Comparison of ENCODE assay signal across 9 cellular contexts in genomic region chr2:111049792-111050640, GRCh38.
A peak's percentile ranks its signal among the peaks of the same experiment; 100 is the strongest.
DNase-seq lines count a peak whose midpoint lies in the region; ATAC-seq and TF ChIP-seq lines count a peak whose summit lies in the region.
"Had no signal": no experiment of that assay in that cellular context is flagged by ENCODE, and none has a peak within 500 bp of the region (broad histone marks: within the 10 kb centered on the region; RNA-seq: fewer than 3 reads in every experiment).

No MANE protein-coding gene starts in this region.

- H3K27ac Mint-ChIP-seq in activated CD4-positive, alpha-beta T cell treated with anti-CD3 and anti-CD28 coated beads for 36 hours, result no peak overlapping the region
- H3K27ac Mint-ChIP-seq in nephron, result peak overlapping the region; percentile 45 to 79 (median 66)
- H3K27ac Mint-ChIP-seq: memory B cell had no signal

- H3K27me3 ChIP-seq in upper lobe of right lung (no peaks in the 10 kb centered on the region), prostate gland (replicated peaks; ENCODE audit: insufficient read depth) (no peaks in the 10 kb centered on the region)

- TF ChIP-seq CTCF in nephron (IDR thresholded peaks at IDR 0.05; ENCODE audit: unreplicated experiment in 3 of 3), result no peak
- no peak for TF ChIP-seq CTCF in upper lobe of right lung (IDR thresholded peaks at IDR 0.05)
- no peak for TF ChIP-seq CTCF in prostate gland (IDR thresholded peaks at IDR 0.05)

- H3K27ac ChIP-seq in upper lobe of right lung (no peak overlapping the region), prostate gland (no peak overlapping the region)

- no peak overlapping the region for H3K4me3 ChIP-seq in upper lobe of right lung
- H3K4me3 ChIP-seq in prostate gland, result no peak overlapping the region

- ATAC-seq in activated CD4-positive, alpha-beta T cell treated with anti-CD3 and anti-CD28 coated beads for 36 hours, result peak; percentile 71
- no peak for ATAC-seq in upper lobe of right lung

- no peaks in the 10 kb centered on the region for H3K4me1 ChIP-seq in upper lobe of right lung
- no peaks in the 10 kb centered on the region for H3K4me1 ChIP-seq in prostate gland (replicated peaks)

- H3K9me3 ChIP-seq in upper lobe of right lung (no peaks in the 10 kb centered on the region), prostate gland (no peaks in the 10 kb centered on the region)

- POLR2A ChIA-PET in activated CD4-positive, alpha-beta T cell treated with anti-CD3 and anti-CD28 coated beads for 36 hours (lab: Charles Lee), result interaction anchor here (0.7 to 1.1 kb wide), 2 partner anchors 192 to 305 kb away, joined by 3 to 4 read pairs; no protein-coding TSS in a partner anchor

- no peak overlapping the region for H3K4me3 Mint-ChIP-seq in activated CD4-positive, alpha-beta T cell treated with anti-CD3 and anti-CD28 coated beads for 36 hours
- H3K4me3 Mint-ChIP-seq in nephron, result no peak overlapping the region
- H3K4me3 Mint-ChIP-seq: memory B cell had no signal

- CTCF ChIA-PET in activated CD4-positive, alpha-beta T cell treated with anti-CD3 and anti-CD28 coated beads for 36 hours (lab: Charles Lee), result interaction anchor here (1.2 kb wide), 1 partner anchor 12 kb away, joined by 3 read pairs; no protein-coding TSS in a partner anchor

- peaks cover 52% of the 10 kb centered on the region for H3K27me3 Mint-ChIP-seq in activated CD4-positive, alpha-beta T cell treated with anti-CD3 and anti-CD28 coated beads for 36 hours
- peaks cover 15% of the 10 kb centered on the region for H3K27me3 Mint-ChIP-seq in nephron (ENCODE audit: low read depth)
- H3K27me3 Mint-ChIP-seq: memory B cell had no signal

- peak; percentile 53 for DNase-seq in activated CD4-positive, alpha-beta T cell treated with anti-CD3 and anti-CD28 coated beads for 36 hours
- DNase-seq in activated CD4-positive, alpha-beta T cell treated with anti-CD3 and anti-CD28 coated beads for 1 hour, result no peak
- DNase-seq in H4 (ENCODE audit: low spot score), result peak; percentile 52
- peak; percentile 89 for DNase-seq in SW480 (ENCODE audit: low spot score)
- DNase-seq in upper lobe of right lung, result no peak
- DNase-seq in prostate gland (ENCODE audit: low spot score), result no peak
- no peak for DNase-seq in NCI-H510A (lab: John Stamatoyannopoulos, UW)

- no peaks in the 10 kb centered on the region for H3K36me3 ChIP-seq in upper lobe of right lung
- no peaks in the 10 kb centered on the region for H3K36me3 ChIP-seq in prostate gland

- peaks cover 42% of the 10 kb centered on the region for H3K4me1 Mint-ChIP-seq in activated CD4-positive, alpha-beta T cell treated with anti-CD3 and anti-CD28 coated beads for 36 hours
- peaks cover 16% of the 10 kb centered on the region for H3K4me1 Mint-ChIP-seq in nephron

- intact Hi-C loops in activated CD4-positive, alpha-beta T cell treated with anti-CD3 and anti-CD28 coated beads for 36 hours (cut with DNase I, micrococcal nuclease), result loop anchor here in 1 of 2 experiments (2.0 to 5.0 kb wide), 2 partner anchors 41 to 62 kb away; no protein-coding TSS in a partner anchor
- intact Hi-C loops in upper lobe of right lung (cut with DNase I) (no loop called here), prostate gland (cut with DNase I) (no loop called here)

- H3K9me3 Mint-ChIP-seq in activated CD4-positive, alpha-beta T cell treated with anti-CD3 and anti-CD28 coated beads for 36 hours (ENCODE audit: low read depth), result peaks cover 4% of the 10 kb centered on the region
- H3K9me3 Mint-ChIP-seq in nephron, result peaks cover 2% of the 10 kb centered on the region
- H3K9me3 Mint-ChIP-seq: memory B cell had no signal

- 69% methylated on average over 8 of the region's 8 CpGs for WGBS in prostate gland

- no peaks in the 10 kb centered on the region for H3K36me3 Mint-ChIP-seq in activated CD4-positive, alpha-beta T cell treated with anti-CD3 and anti-CD28 coated beads for 36 hours (ENCODE audit: low read depth)
- H3K36me3 Mint-ChIP-seq in nephron (ENCODE audit: low read depth), result no peaks in the 10 kb centered on the region
- H3K36me3 Mint-ChIP-seq: memory B cell had no signal

- TF ChIP-seq POLR2A in prostate gland (IDR thresholded peaks at IDR 0.05), result no peak

Comparison
In these comparisons a context has a peak if more than half of its experiments do, and no peak if none do; other contexts are left out.
1. DNase-seq: peak in activated CD4-positive, alpha-beta T cell treated with anti-CD3 and anti-CD28 coated beads for 36 hours (single experiment), H4 (single experiment) and SW480 (single experiment); none in activated CD4-positive, alpha-beta T cell treated with anti-CD3 and anti-CD28 coated beads for 1 hour (single experiment), upper lobe of right lung (single experiment), prostate gland (single experiment) and NCI-H510A (single experiment).